In genomic region chr21:34128124-34128523, GRCh38 we compare ENCODE assay signal across 10 cellular contexts. TPM values are rescaled to one million over a fixed set of nuclear protein-coding genes. Genes with fewer than 3 reads are reported as not detected.
DNase-seq lines count a peak whose midpoint lies in the region; ATAC-seq and TF ChIP-seq lines count a peak whose summit lies in the region.
"Had no signal": no experiment of that assay in that cellular context is flagged by ENCODE, and none has a peak within 500 bp of the region (broad histone marks: within the 10 kb centered on the region; RNA-seq: fewer than 3 reads in every experiment).

No MANE protein-coding gene starts in this region.

- TF ChIP-seq CTCF in HEK293 (tag by site-specific recombination; IDR thresholded peaks at IDR 0.05) (no peak), gastrocnemius medialis (IDR thresholded peaks at IDR 0.05 in 4 of 5, conservative IDR thresholded peaks at IDR 0.05 in 1 of 5) (no peak), Caco-2 (IDR thresholded peaks at IDR 0.05; ENCODE audit: insufficient read depth in 1 of 2, low read depth in 1 of 2, low read length in 1 of 2, severe bottlenecking in 1 of 2, unreplicated experiment in 1 of 2) (no peak)

- POLR2A ChIA-PET in HEK293 (lab: Yijun Ruan, JAX): no interaction called here
- POLR2A ChIA-PET in T-cell (lab: Charles Lee): interaction anchor here in 1 of 2 donors (0.5 kb wide), 1 partner anchor 176 kb away, joined by 8 read pairs; no protein-coding TSS in a partner anchor
- POLR2A ChIA-PET in Caco-2 (lab: Charles Lee): no interaction called here

- peaks cover 58% of the 10 kb centered on the region for H3K36me3 Mint-ChIP-seq in T-cell
- peaks cover 72% of the 10 kb centered on the region for H3K36me3 Mint-ChIP-seq in Caco-2 (ENCODE audit: insufficient read depth, unreplicated experiment)

- H3K4me3 Mint-ChIP-seq in T-cell (no peak overlapping the region), Caco-2 (ENCODE audit: unreplicated experiment) (no peak overlapping the region)

- H3K27ac Mint-ChIP-seq in T-cell: peak overlapping the region; percentile 50 to 69
- H3K27ac Mint-ChIP-seq in Caco-2 (ENCODE audit: unreplicated experiment): no peak overlapping the region

- in situ Hi-C loops in gastrocnemius medialis (cut with MboI; ENCODE audit: low sequenced_read_pairs in 4 of 4): no loop called here

- BruUV-seq in Caco-2 (replicated peaks; lab: Mats Ljungman, UMichigan): no TSS peak

- H3K27me3 Mint-ChIP-seq in T-cell (no peaks in the 10 kb centered on the region), Caco-2 (ENCODE audit: insufficient read depth, unreplicated experiment) (no peaks in the 10 kb centered on the region)

- CTCF ChIA-PET in HEK293 (lab: Yijun Ruan, JAX): interaction anchor here (0.7 to 2.9 kb wide), 2 partner anchors 8 to 33 kb away, joined by 4 to 12 read pairs; no protein-coding TSS in a partner anchor
- CTCF ChIA-PET in T-cell (lab: Charles Lee): interaction anchor here in 1 of 2 donors (1.3 to 1.7 kb wide), 3 partner anchors 55 to 220 kb away, joined by 6 to 8 read pairs (median 7); partner anchors contain the start of genes MRPS6 and SLC5A3
- CTCF ChIA-PET in Caco-2 (lab: Charles Lee): no interaction called here

- H3K9me3 ChIP-seq in HEK293 (ENCODE audit: control insufficient read depth, insufficient read depth, low read depth, low read length) (no peaks in the 10 kb centered on the region), gastrocnemius medialis (no peaks in the 10 kb centered on the region), Caco-2 (no peaks in the 10 kb centered on the region)
- H3K9me3 ChIP-seq: esophagus squamous epithelium had no signal

- intact Hi-C loops in left ventricle myocardium superior (cut with micrococcal nuclease) (no loop called here), gastrocnemius medialis (cut with DNase I; ENCODE audit: low total_unique reads) (loop anchor here (2.0 to 5.0 kb wide), 3 partner anchors 53 to 206 kb away; no protein-coding TSS in a partner anchor), Caco-2 (cut with micrococcal nuclease; ENCODE audit: unreplicated experiment) (no loop called here)

- H3K9me3 Mint-ChIP-seq in T-cell: no peaks in the 10 kb centered on the region
- H3K9me3 Mint-ChIP-seq in Caco-2 (ENCODE audit: unreplicated experiment): peaks cover 6% of the 10 kb centered on the region

- H3K36me3 ChIP-seq in HEK293 (ENCODE audit: control insufficient read depth in 2 of 2, insufficient read depth in 1 of 2, low read length in 2 of 2) (peaks cover 0 to 10% of the 10 kb centered on the region in 2 experiments; a peak in 1 of 3 replicates), gastrocnemius medialis (peaks cover 0 to 8% of the 10 kb centered on the region in 2 donors), Caco-2 (ENCODE audit: control insufficient read depth, insufficient read depth, low read length) (no peaks in the 10 kb centered on the region; the same call in none of the 2 replicates)

- H3K4me3 ChIP-seq in HEK293 (ENCODE audit: low read depth, low read length) (no peak overlapping the region), gastrocnemius medialis (peak overlapping the region in 1 of 4 donors; percentile 24), Caco-2 (ENCODE audit: low read depth, low read length) (no peak overlapping the region)
- H3K4me3 ChIP-seq: esophagus squamous epithelium had no signal

- no peak for TF ChIP-seq POLR2A in gastrocnemius medialis (IDR thresholded peaks at IDR 0.05)

- H3K27me3 ChIP-seq in gastrocnemius medialis: no peaks in the 10 kb centered on the region
- no peaks in the 10 kb centered on the region for H3K27me3 ChIP-seq in Caco-2 (replicated peaks; ENCODE audit: control insufficient read depth, insufficient read depth, low read length)
- H3K27me3 ChIP-seq: esophagus squamous epithelium had no signal

- H3K4me1 ChIP-seq in HEK293 (ENCODE audit: control insufficient read depth, insufficient read depth, low read length): peaks cover 26% of the 10 kb centered on the region
- peaks cover 74 to 95% of the 10 kb centered on the region in 2 donors for H3K4me1 ChIP-seq in gastrocnemius medialis
- 0 out of 2 replicates have a peak, but pooled peaks cover 5% of the 10 kb centered on the region for H3K4me1 ChIP-seq in Caco-2

- H3K4me1 Mint-ChIP-seq in T-cell: peaks cover 94 to 96% (median 96%) of the 10 kb centered on the region in 3 donors
- peaks cover 16% of the 10 kb centered on the region for H3K4me1 Mint-ChIP-seq in Caco-2 (ENCODE audit: low read depth, unreplicated experiment)

- no peak for DNase-seq in T-cell
- no peak for DNase-seq in left ventricle myocardium superior
- peak in 1 of 2 donors; percentile 51 for DNase-seq in gastrocnemius medialis
- DNase-seq in Caco-2: no peak
- no peak for DNase-seq in HuH-7.5 (ENCODE audit: low spot score)
- DNase-seq: DMS153, esophagus squamous epithelium, NCI-H1105 had no signal

- H3K27ac ChIP-seq in HEK293 (ENCODE audit: extremely low read depth, low read depth, low read length) (no peak overlapping the region), gastrocnemius medialis (peak overlapping the region; percentile 79 to 95 (median 88))

- no peak for ATAC-seq in T-cell (replicated peaks in 1 of 4)
- peak; percentile 19 for ATAC-seq in left ventricle myocardium superior
- peak; percentile 18 to 26 for ATAC-seq in gastrocnemius medialis
- ATAC-seq in HG02884 (IDR thresholded peaks at IDR 0.05; ENCODE audit: unreplicated experiment): no peak

TF ChIP-seq in HEK293, 187 proteins besides CTCF, POLR2A, EP300 and RAD21 (continues in another document):
- TF ChIP-seq ZFHX2 (tag by site-specific recombination; conservative IDR thresholded peaks at IDR 0.05): peak; percentile 55
- no peak for TF ChIP-seq ZNF658 (tag by site-specific recombination; IDR thresholded peaks at IDR 0.05)
- no peak for TF ChIP-seq ZNF560 (tag by site-specific recombination; IDR thresholded peaks at IDR 0.05; ENCODE audit: borderline replicate concordance)
- TF ChIP-seq HOXC10 (CRISPR knock-in tag; IDR thresholded peaks at IDR 0.05): no peak
- TF ChIP-seq ZNF114 (tag by site-specific recombination; IDR thresholded peaks at IDR 0.05): no peak
- peak; percentile 76 for TF ChIP-seq ZBTB48 (tag by site-specific recombination; IDR thresholded peaks at IDR 0.05)
- no peak for TF ChIP-seq ZNF843 (tag by site-specific recombination; IDR thresholded peaks at IDR 0.05)
- TF ChIP-seq PATZ1 (tag by site-specific recombination; IDR thresholded peaks at IDR 0.05): peak; percentile 75
- peak; percentile 59 for TF ChIP-seq ZNF341 (tag by site-specific recombination; IDR thresholded peaks at IDR 0.05; ENCODE audit: low read depth)
- no peak for TF ChIP-seq ZNF48 (tag by site-specific recombination; IDR thresholded peaks at IDR 0.05)
- TF ChIP-seq ZBTB1 (tag by site-specific recombination; IDR thresholded peaks at IDR 0.05): no peak
- TF ChIP-seq EGR2 (tag by site-specific recombination; IDR thresholded peaks at IDR 0.05; ENCODE audit: low read depth): peak; percentile 65
- TF ChIP-seq KLF17 (tag by site-specific recombination; IDR thresholded peaks at IDR 0.05): peak; percentile 63; the same call in 1 of the 2 replicates
- no peak for TF ChIP-seq ZNF19 (tag by site-specific recombination; IDR thresholded peaks at IDR 0.05; ENCODE audit: low read depth)
- no peak for TF ChIP-seq REPIN1 (tag by site-specific recombination; IDR thresholded peaks at IDR 0.05; ENCODE audit: low read depth)
- 0 out of 2 replicates have a peak, but pooled peaks have one; percentile 20 for TF ChIP-seq ZEB2 (tag by site-specific recombination; IDR thresholded peaks at IDR 0.05)
- 0 out of 2 replicates have a peak, but pooled peaks have one; percentile 21 for TF ChIP-seq OSR2 (tag by site-specific recombination; IDR thresholded peaks at IDR 0.05)
- TF ChIP-seq ZIC2 (tag by site-specific recombination; IDR thresholded peaks at IDR 0.05): peak; percentile 52
- peak; percentile 87 for TF ChIP-seq SCRT2 (tag by site-specific recombination; IDR thresholded peaks at IDR 0.05)

RNA-seq across cellular contexts. Expression of gene MRPS6, which starts 54.7 kb away (rescaled TPM):
- total RNA-seq in T-cell (10 to 100 TPM; 29.0 to 98.1 (median 75.0) TPM), left ventricle myocardium superior (63.0 TPM), gastrocnemius medialis (10 to 100 TPM; 17.3 to 54.8 (median 29.3) TPM), Caco-2 (2022) (102 and 104 TPM in 2 replicates)

RNA-seq across cellular contexts. Expression of gene SLC5A3, which starts 54.7 kb away (rescaled TPM):
- total RNA-seq in T-cell: 10 to 100 TPM in 4 of 5 donors, 1 to 10 TPM in 1; 7.6 to 38.5 (median 25.4) TPM
- total RNA-seq in left ventricle myocardium superior: 4.3 TPM
- 10 to 100 TPM in 1 of 4 donors, 1 to 10 TPM in 3; 2.0 to 22.2 (median 6.2) TPM for total RNA-seq in gastrocnemius medialis
- 19.1 and 19.8 TPM in 2 replicates for total RNA-seq in Caco-2 (2022)

Comparison
In these comparisons a context has a peak if more than half of its experiments do, and no peak if none do; other contexts are left out.
1. ATAC-seq: peak in left ventricle myocardium superior (single experiment) and gastrocnemius medialis (2 of 2); none in T-cell (0 of 4) and HG02884 (single experiment).